1 cellular context compared by ENCODE assay signal in the genomic region with DNA sequence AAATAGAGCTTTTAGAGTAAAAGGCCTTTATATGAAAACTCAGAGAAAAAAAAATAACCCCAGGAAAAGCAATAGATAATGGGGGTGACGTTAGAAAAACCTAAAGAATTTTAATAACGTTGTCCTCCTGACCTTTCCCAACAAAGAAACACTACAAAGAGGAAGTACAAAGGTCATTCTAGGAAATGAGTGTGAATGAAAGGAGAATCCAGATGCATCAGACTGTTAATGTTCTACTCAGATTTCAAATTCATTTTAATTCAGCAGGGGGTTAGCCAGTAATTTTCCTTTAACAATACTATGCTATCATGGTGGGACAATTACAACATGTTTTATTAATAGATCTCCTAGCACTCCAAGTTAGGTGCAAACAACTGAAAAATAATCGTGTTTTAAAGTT.
TF ChIP-seq lines count a peak whose summit lies in the region.

No MANE protein-coding gene starts in this region.

TF ChIP-seq in HepG2, 621 proteins besides CTCF, POLR2A, EP300 and RAD21 (continued from another document):
- TF ChIP-seq, protein P1, sequence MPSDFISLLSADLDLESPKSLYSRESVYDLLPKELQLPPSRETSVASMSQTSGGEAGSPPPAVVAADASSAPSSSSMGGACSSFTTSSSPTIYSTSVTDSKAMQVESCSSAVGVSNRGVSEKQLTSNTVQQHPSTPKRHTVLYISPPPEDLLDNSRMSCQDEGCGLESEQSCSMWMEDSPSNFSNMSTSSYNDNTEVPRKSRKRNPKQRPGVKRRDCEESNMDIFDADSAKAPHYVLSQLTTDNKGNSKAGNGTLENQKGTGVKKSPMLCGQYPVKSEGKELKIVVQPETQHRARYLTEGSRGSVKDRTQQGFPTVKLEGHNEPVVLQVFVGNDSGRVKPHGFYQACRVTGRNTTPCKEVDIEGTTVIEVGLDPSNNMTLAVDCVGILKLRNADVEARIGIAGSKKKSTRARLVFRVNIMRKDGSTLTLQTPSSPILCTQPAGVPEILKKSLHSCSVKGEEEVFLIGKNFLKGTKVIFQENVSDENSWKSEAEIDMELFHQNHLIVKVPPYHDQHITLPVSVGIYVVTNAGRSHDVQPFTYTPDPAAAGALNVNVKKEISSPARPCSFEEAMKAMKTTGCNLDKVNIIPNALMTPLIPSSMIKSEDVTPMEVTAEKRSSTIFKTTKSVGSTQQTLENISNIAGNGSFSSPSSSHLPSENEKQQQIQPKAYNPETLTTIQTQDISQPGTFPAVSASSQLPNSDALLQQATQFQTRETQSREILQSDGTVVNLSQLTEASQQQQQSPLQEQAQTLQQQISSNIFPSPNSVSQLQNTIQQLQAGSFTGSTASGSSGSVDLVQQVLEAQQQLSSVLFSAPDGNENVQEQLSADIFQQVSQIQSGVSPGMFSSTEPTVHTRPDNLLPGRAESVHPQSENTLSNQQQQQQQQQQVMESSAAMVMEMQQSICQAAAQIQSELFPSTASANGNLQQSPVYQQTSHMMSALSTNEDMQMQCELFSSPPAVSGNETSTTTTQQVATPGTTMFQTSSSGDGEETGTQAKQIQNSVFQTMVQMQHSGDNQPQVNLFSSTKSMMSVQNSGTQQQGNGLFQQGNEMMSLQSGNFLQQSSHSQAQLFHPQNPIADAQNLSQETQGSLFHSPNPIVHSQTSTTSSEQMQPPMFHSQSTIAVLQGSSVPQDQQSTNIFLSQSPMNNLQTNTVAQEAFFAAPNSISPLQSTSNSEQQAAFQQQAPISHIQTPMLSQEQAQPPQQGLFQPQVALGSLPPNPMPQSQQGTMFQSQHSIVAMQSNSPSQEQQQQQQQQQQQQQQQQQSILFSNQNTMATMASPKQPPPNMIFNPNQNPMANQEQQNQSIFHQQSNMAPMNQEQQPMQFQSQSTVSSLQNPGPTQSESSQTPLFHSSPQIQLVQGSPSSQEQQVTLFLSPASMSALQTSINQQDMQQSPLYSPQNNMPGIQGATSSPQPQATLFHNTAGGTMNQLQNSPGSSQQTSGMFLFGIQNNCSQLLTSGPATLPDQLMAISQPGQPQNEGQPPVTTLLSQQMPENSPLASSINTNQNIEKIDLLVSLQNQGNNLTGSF (CRISPR knock-in tag; IDR thresholded peaks at IDR 0.05), result no peak
- TF ChIP-seq, protein P2, sequence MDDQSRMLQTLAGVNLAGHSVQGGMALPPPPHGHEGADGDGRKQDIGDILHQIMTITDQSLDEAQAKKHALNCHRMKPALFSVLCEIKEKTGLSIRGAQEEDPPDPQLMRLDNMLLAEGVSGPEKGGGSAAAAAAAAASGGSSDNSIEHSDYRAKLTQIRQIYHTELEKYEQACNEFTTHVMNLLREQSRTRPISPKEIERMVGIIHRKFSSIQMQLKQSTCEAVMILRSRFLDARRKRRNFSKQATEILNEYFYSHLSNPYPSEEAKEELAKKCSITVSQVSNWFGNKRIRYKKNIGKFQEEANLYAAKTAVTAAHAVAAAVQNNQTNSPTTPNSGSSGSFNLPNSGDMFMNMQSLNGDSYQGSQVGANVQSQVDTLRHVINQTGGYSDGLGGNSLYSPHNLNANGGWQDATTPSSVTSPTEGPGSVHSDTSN (CRISPR knock-in tag; IDR thresholded peaks at IDR 0.05; ENCODE audit: borderline replicate concordance), result no peak
- TF ChIP-seq GFI1 (CRISPR knock-in tag; IDR thresholded peaks at IDR 0.05; ENCODE audit: borderline replicate concordance), result no peak
- peak; percentile 66 to 83; a peak in 3 of 4 replicates for TF ChIP-seq NR2F1 (CRISPR knock-in tag; IDR thresholded peaks at IDR 0.05)
- TF ChIP-seq, protein P3, sequence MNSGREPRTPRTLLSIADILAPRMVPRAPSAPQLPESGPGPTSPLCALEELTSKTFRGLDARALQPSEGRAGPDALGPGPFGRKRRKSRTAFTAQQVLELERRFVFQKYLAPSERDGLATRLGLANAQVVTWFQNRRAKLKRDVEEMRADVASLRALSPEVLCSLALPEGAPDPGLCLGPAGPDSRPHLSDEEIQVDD (CRISPR knock-in tag; IDR thresholded peaks at IDR 0.05; ENCODE audit: borderline replicate concordance), result no peak
- TF ChIP-seq NKX3-1 (CRISPR knock-in tag; IDR thresholded peaks at IDR 0.05), result no peak
- peak; percentile 80; the same call in 1 of the 2 replicates for TF ChIP-seq NCOR1 (IDR thresholded peaks at IDR 0.05; ENCODE audit: borderline replicate concordance, low read length)
